In genomic region chr1:39183503-39184353, GRCh38 we compare ENCODE assay signal across 8 cellular contexts. TPM values are rescaled to one million over a fixed set of nuclear protein-coding genes. Genes with fewer than 3 reads are reported as not detected.
DNase-seq lines count a peak whose midpoint lies in the region; ATAC-seq and TF ChIP-seq lines count a peak whose summit lies in the region.

No MANE protein-coding gene starts in this region.

- 64% methylated on average over 4 of the region's 4 CpGs for WGBS in thymus

- peaks cover 20% of the 10 kb centered on the region for H3F3A ChIP-seq in neural progenitor cell (ENCODE audit: low read depth)

- H3K4me1 Mint-ChIP-seq in neural progenitor cell: peaks cover 34% of the 10 kb centered on the region

- H3K27me3 ChIP-seq in neural progenitor cell (no peaks in the 10 kb centered on the region), thymus (ENCODE audit: control insufficient read depth, insufficient read depth) (no peaks in the 10 kb centered on the region)

- peaks cover 16% of the 10 kb centered on the region for H3K36me3 Mint-ChIP-seq in neural progenitor cell

- no peak overlapping the region for H3K4me3 Mint-ChIP-seq in neural progenitor cell

- H3K9me3 Mint-ChIP-seq in neural progenitor cell: peaks cover 8% of the 10 kb centered on the region

- no peak overlapping the region for H3K4me3 ChIP-seq in epithelial cell of proximal tubule (ENCODE audit: low read depth, low read length)
- no peak overlapping the region for H3K4me3 ChIP-seq in neural progenitor cell
- no peak overlapping the region for H3K4me3 ChIP-seq in thymus (ENCODE audit: low read length)

- TF ChIP-seq CTCF in epithelial cell of proximal tubule (conservative IDR thresholded peaks at IDR 0.05; ENCODE audit: low read depth, low read length) (peak; percentile 49), neural progenitor cell (IDR thresholded peaks at IDR 0.05) (peak; percentile 49)

- DNase-seq in DMS153 treated with DMSO at 0.1 percent for 48 hours (lab: John Stamatoyannopoulos, UW; ENCODE audit: unreplicated experiment): peak; percentile 80
- peak; percentile 67 to 82 for DNase-seq in NOMO-1 (lab: John Stamatoyannopoulos, UW; ENCODE audit: unreplicated experiment in 2 of 2)
- DNase-seq in activated CD8-positive, alpha-beta memory T cell treated with anti-CD3 and anti-CD28 coated beads for 24 hours: peak; percentile 86
- peak; percentile 82 for DNase-seq in epithelial cell of proximal tubule (ENCODE audit: low read depth)
- DNase-seq in neural progenitor cell (ENCODE audit: low spot score): no peak

- peaks cover 22% of the 10 kb centered on the region for H3K4me1 ChIP-seq in neural progenitor cell
- H3K4me1 ChIP-seq in thymus (ENCODE audit: control insufficient read depth, insufficient read depth, low read length): peaks cover 9% of the 10 kb centered on the region

- H3K4me2 ChIP-seq in neural progenitor cell: no peak overlapping the region

- peaks cover 100% of the 10 kb centered on the region for H3K79me2 ChIP-seq in neural progenitor cell (ENCODE audit: low read depth)

- H3K9me3 ChIP-seq in neural progenitor cell (ENCODE audit: low read depth) (no peaks in the 10 kb centered on the region), thymus (ENCODE audit: control insufficient read depth) (no peaks in the 10 kb centered on the region)

- peak overlapping the region; percentile 18 for H3K27ac Mint-ChIP-seq in neural progenitor cell

- ATAC-seq in HG03196 (IDR thresholded peaks at IDR 0.05; ENCODE audit: unreplicated experiment) (peak; percentile 68), GM19397 (IDR thresholded peaks at IDR 0.05; ENCODE audit: unreplicated experiment) (no peak)

- H3K36me3 ChIP-seq in neural progenitor cell (no peaks in the 10 kb centered on the region), thymus (ENCODE audit: control insufficient read depth, insufficient read depth) (no peaks in the 10 kb centered on the region)

- H4K20me1 ChIP-seq in neural progenitor cell (ENCODE audit: low read depth): peaks cover 8% of the 10 kb centered on the region

- H3K27ac ChIP-seq in neural progenitor cell (peak overlapping the region; percentile 30), thymus (ENCODE audit: low read depth) (peak overlapping the region; percentile 90)

- H2AFZ ChIP-seq in neural progenitor cell (replicated peaks): no peak overlapping the region

- H3K27me3 Mint-ChIP-seq in neural progenitor cell (ENCODE audit: insufficient read depth, low read depth): peaks cover 3% of the 10 kb centered on the region

- H3K9ac ChIP-seq in neural progenitor cell: no peak overlapping the region

RNA-seq across cellular contexts. Expression of gene MACF1, which starts 20.8 kb away (rescaled TPM):
- total RNA-seq in epithelial cell of proximal tubule: 185 and 296 TPM in 2 replicates
- total RNA-seq in neural progenitor cell (ENCODE audit: low replicate concordance): 203 and 222 TPM in 2 replicates
- 124 TPM for polyA plus RNA-seq in thymus
